In the genomic region with DNA sequence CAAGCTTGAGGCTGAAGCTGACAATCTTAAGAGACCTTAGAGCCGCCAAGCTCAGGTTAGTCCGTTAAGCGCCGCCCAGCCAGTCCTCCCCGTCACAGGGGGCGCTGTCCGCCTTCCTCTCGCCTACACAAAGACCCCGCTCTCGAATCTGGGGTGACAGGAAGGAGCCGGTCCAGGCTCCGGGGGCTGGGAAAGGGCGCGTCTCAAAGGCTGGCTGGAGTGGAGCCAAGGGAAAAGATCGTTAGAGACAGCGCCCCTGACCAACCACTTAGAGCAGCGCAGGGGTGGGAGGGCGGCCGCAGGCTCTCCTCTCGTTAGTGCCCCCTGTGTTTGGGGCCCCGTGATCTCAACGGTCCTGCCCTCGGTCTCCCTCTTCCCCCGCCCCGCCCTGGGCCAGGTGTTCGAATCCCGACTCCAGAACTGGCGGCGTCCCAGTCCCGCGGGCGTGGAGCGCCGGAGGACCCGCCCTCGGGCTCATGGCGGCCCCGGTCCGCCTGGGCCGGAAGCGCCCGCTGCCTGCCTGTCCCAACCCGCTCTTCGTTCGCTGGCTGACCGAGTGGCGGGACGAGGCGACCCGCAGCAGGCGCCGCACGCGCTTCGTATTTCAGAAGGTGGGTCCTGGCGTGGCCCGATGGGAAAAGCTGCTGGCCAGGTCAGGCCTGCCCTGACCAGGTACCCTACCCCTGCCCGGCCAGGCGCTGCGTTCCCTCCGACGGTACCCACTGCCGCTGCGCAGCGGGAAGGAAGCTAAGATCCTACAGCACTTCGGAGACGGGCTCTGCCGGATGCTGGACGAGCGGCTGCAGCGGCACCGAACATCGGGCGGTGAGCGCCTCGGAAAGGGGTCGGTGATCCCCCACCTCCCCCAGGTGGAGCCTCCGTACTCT, we compare ENCODE assay signal across 1 cellular context.
A peak's percentile ranks its signal among the peaks of the same experiment; 100 is the strongest.
TF ChIP-seq lines count a peak whose summit lies in the region.

A gene with protein sequence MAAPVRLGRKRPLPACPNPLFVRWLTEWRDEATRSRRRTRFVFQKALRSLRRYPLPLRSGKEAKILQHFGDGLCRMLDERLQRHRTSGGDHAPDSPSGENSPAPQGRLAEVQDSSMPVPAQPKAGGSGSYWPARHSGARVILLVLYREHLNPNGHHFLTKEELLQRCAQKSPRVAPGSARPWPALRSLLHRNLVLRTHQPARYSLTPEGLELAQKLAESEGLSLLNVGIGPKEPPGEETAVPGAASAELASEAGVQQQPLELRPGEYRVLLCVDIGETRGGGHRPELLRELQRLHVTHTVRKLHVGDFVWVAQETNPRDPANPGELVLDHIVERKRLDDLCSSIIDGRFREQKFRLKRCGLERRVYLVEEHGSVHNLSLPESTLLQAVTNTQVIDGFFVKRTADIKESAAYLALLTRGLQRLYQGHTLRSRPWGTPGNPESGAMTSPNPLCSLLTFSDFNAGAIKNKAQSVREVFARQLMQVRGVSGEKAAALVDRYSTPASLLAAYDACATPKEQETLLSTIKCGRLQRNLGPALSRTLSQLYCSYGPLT (plus strand): TSS at position 156 of the 887 bp plus-strand sequence. CDS start 321 bp downstream, at position 477.

TF ChIP-seq in GM12878, 131 proteins besides CTCF, POLR2A, EP300 and RAD21 (continued from another document and continues in another):
- TF ChIP-seq, protein P1, sequence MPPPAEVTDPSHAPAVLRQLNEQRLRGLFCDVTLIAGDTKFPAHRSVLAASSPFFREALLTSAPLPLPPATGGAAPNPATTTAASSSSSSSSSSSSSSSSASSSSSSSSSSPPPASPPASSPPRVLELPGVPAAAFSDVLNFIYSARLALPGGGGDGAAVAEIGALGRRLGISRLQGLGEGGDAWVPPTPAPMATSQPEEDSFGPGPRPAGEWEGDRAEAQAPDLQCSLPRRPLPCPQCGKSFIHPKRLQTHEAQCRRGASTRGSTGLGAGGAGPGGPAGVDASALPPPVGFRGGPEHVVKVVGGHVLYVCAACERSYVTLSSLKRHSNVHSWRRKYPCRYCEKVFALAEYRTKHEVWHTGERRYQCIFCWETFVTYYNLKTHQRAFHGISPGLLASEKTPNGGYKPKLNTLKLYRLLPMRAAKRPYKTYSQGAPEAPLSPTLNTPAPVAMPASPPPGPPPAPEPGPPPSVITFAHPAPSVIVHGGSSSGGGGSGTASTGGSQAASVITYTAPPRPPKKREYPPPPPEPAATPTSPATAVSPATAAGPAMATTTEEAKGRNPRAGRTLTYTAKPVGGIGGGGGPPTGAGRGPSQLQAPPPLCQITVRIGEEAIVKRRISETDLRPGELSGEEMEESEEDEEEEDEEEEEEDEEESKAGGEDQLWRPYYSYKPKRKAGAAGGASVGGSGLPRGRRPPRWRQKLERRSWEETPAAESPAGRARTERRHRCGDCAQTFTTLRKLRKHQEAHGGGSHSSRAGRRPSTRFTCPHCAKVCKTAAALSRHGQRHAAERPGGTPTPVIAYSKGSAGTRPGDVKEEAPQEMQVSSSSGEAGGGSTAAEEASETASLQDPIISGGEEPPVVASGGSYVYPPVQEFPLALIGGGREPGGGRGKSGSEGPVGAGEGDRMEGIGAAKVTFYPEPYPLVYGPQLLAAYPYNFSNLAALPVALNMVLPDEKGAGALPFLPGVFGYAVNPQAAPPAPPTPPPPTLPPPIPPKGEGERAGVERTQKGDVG (CRISPR knock-in tag; IDR thresholded peaks at IDR 0.05), result no peak
- TF ChIP-seq TBL1XR1 (IDR thresholded peaks at IDR 0.05; ENCODE audit: low read depth, low read length), result no peak
- no peak for TF ChIP-seq SPI1 (IDR thresholded peaks at IDR 0.05; ENCODE audit: borderline replicate concordance, insufficient read depth, low read depth, low read length)
- peak; percentile 19 for TF ChIP-seq KLF5 (IDR thresholded peaks at IDR 0.05; ENCODE audit: partially characterized antibody)
- TF ChIP-seq EGR1 (IDR thresholded peaks at IDR 0.05; ENCODE audit: borderline replicate concordance in 1 of 2, low read depth in 2 of 2, low read length in 2 of 2), result peak in 1 of 2 experiments; percentile 88; a peak in 2 of 3 replicates
- TF ChIP-seq, protein P2, sequence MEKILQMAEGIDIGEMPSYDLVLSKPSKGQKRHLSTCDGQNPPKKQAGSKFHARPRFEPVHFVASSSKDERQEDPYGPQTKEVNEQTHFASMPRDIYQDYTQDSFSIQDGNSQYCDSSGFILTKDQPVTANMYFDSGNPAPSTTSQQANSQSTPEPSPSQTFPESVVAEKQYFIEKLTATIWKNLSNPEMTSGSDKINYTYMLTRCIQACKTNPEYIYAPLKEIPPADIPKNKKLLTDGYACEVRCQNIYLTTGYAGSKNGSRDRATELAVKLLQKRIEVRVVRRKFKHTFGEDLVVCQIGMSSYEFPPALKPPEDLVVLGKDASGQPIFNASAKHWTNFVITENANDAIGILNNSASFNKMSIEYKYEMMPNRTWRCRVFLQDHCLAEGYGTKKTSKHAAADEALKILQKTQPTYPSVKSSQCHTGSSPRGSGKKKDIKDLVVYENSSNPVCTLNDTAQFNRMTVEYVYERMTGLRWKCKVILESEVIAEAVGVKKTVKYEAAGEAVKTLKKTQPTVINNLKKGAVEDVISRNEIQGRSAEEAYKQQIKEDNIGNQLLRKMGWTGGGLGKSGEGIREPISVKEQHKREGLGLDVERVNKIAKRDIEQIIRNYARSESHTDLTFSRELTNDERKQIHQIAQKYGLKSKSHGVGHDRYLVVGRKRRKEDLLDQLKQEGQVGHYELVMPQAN (conservative IDR thresholded peaks at IDR 0.05), result no peak; the same call in none of the 2 replicates
- TF ChIP-seq, protein P3, sequence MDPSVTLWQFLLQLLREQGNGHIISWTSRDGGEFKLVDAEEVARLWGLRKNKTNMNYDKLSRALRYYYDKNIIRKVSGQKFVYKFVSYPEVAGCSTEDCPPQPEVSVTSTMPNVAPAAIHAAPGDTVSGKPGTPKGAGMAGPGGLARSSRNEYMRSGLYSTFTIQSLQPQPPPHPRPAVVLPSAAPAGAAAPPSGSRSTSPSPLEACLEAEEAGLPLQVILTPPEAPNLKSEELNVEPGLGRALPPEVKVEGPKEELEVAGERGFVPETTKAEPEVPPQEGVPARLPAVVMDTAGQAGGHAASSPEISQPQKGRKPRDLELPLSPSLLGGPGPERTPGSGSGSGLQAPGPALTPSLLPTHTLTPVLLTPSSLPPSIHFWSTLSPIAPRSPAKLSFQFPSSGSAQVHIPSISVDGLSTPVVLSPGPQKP (IDR thresholded peaks at IDR 0.05; ENCODE audit: low read depth, low read length), result peak; percentile 67
- TF ChIP-seq, protein P4, sequence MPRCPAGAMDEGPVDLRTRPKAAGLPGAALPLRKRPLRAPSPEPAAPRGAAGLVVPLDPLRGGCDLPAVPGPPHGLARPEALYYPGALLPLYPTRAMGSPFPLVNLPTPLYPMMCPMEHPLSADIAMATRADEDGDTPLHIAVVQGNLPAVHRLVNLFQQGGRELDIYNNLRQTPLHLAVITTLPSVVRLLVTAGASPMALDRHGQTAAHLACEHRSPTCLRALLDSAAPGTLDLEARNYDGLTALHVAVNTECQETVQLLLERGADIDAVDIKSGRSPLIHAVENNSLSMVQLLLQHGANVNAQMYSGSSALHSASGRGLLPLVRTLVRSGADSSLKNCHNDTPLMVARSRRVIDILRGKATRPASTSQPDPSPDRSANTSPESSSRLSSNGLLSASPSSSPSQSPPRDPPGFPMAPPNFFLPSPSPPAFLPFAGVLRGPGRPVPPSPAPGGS (IDR thresholded peaks at IDR 0.05; ENCODE audit: borderline replicate concordance, insufficient read depth, low read depth, low read length, poor library complexity, severe bottlenecking), result peak; percentile 41
- TF ChIP-seq, protein P5, sequence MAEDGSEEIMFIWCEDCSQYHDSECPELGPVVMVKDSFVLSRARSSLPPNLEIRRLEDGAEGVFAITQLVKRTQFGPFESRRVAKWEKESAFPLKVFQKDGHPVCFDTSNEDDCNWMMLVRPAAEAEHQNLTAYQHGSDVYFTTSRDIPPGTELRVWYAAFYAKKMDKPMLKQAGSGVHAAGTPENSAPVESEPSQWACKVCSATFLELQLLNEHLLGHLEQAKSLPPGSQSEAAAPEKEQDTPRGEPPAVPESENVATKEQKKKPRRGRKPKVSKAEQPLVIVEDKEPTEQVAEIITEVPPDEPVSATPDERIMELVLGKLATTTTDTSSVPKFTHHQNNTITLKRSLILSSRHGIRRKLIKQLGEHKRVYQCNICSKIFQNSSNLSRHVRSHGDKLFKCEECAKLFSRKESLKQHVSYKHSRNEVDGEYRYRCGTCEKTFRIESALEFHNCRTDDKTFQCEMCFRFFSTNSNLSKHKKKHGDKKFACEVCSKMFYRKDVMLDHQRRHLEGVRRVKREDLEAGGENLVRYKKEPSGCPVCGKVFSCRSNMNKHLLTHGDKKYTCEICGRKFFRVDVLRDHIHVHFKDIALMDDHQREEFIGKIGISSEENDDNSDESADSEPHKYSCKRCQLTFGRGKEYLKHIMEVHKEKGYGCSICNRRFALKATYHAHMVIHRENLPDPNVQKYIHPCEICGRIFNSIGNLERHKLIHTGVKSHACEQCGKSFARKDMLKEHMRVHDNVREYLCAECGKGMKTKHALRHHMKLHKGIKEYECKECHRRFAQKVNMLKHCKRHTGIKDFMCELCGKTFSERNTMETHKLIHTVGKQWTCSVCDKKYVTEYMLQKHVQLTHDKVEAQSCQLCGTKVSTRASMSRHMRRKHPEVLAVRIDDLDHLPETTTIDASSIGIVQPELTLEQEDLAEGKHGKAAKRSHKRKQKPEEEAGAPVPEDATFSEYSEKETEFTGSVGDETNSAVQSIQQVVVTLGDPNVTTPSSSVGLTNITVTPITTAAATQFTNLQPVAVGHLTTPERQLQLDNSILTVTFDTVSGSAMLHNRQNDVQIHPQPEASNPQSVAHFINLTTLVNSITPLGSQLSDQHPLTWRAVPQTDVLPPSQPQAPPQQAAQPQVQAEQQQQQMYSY (CRISPR knock-in tag; IDR thresholded peaks at IDR 0.05), result no peak
- TF ChIP-seq, protein P6, sequence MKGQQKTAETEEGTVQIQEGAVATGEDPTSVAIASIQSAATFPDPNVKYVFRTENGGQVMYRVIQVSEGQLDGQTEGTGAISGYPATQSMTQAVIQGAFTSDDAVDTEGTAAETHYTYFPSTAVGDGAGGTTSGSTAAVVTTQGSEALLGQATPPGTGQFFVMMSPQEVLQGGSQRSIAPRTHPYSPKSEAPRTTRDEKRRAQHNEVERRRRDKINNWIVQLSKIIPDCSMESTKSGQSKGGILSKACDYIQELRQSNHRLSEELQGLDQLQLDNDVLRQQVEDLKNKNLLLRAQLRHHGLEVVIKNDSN (IDR thresholded peaks at IDR 0.05; ENCODE audit: borderline replicate concordance, extremely low read length, insufficient read depth, low read depth, low read length), result no peak
- TF ChIP-seq GATAD2B (conservative IDR thresholded peaks at IDR 0.05; ENCODE audit: low read depth), result no peak
- peak; percentile 56 for TF ChIP-seq NR2C1 (IDR thresholded peaks at IDR 0.05)
- TF ChIP-seq WRNIP1 (IDR thresholded peaks at IDR 0.05; ENCODE audit: borderline replicate concordance, low read depth, low read length), result no peak
- TF ChIP-seq, protein P7, sequence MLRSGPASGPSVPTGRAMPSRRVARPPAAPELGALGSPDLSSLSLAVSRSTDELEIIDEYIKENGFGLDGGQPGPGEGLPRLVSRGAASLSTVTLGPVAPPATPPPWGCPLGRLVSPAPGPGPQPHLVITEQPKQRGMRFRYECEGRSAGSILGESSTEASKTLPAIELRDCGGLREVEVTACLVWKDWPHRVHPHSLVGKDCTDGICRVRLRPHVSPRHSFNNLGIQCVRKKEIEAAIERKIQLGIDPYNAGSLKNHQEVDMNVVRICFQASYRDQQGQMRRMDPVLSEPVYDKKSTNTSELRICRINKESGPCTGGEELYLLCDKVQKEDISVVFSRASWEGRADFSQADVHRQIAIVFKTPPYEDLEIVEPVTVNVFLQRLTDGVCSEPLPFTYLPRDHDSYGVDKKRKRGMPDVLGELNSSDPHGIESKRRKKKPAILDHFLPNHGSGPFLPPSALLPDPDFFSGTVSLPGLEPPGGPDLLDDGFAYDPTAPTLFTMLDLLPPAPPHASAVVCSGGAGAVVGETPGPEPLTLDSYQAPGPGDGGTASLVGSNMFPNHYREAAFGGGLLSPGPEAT (IDR thresholded peaks at IDR 0.05; ENCODE audit: low read depth), result peak; percentile 79; the same call in 1 of the 2 replicates
- no peak for TF ChIP-seq NFXL1 (IDR thresholded peaks at IDR 0.05; ENCODE audit: borderline replicate concordance)
- TF ChIP-seq SMARCA5 (IDR thresholded peaks at IDR 0.05), result peak; percentile 18; the same call in 1 of the 2 replicates
- TF ChIP-seq YBX1 (IDR thresholded peaks at IDR 0.05), result no peak
- no peak; a peak in 1 of 4 replicates for TF ChIP-seq ETV6 (conservative IDR thresholded peaks at IDR 0.05 in 1 of 2, IDR thresholded peaks at IDR 0.05 in 1 of 2; ENCODE audit: borderline replicate concordance in 1 of 2, low read depth in 1 of 2)
- no peak for TF ChIP-seq ZBED1 (IDR thresholded peaks at IDR 0.05; ENCODE audit: borderline replicate concordance)
- 0 out of 2 replicates have a peak, but pooled peaks have one; percentile 13 for TF ChIP-seq TARDBP (IDR thresholded peaks at IDR 0.05; ENCODE audit: borderline replicate concordance)
- no peak for TF ChIP-seq CHD1 (IDR thresholded peaks at IDR 0.05; ENCODE audit: low read depth, low read length)
- TF ChIP-seq EED (IDR thresholded peaks at IDR 0.05; ENCODE audit: low read depth), result peak; percentile 68; the same call in 1 of the 2 replicates
- no peak for TF ChIP-seq FOXM1 (IDR thresholded peaks at IDR 0.05; ENCODE audit: low read depth, low read length)
- no peak; the same call in 2 of the 3 replicates for TF ChIP-seq POU2F2 (IDR thresholded peaks at IDR 0.05; ENCODE audit: borderline replicate concordance, low read depth, low read length)
- TF ChIP-seq, protein P8, sequence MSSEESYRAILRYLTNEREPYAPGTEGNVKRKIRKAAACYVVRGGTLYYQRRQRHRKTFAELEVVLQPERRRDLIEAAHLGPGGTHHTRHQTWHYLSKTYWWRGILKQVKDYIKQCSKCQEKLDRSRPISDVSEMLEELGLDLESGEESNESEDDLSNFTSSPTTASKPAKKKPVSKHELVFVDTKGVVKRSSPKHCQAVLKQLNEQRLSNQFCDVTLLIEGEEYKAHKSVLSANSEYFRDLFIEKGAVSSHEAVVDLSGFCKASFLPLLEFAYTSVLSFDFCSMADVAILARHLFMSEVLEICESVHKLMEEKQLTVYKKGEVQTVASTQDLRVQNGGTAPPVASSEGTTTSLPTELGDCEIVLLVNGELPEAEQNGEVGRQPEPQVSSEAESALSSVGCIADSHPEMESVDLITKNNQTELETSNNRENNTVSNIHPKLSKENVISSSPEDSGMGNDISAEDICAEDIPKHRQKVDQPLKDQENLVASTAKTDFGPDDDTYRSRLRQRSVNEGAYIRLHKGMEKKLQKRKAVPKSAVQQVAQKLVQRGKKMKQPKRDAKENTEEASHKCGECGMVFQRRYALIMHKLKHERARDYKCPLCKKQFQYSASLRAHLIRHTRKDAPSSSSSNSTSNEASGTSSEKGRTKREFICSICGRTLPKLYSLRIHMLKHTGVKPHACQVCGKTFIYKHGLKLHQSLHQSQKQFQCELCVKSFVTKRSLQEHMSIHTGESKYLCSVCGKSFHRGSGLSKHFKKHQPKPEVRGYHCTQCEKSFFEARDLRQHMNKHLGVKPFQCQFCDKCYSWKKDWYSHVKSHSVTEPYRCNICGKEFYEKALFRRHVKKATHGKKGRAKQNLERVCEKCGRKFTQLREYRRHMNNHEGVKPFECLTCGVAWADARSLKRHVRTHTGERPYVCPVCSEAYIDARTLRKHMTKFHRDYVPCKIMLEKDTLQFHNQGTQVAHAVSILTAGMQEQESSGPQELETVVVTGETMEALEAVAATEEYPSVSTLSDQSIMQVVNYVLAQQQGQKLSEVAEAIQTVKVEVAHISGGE (CRISPR knock-in tag; IDR thresholded peaks at IDR 0.05), result 0 out of 2 replicates have a peak, but pooled peaks have one; percentile 4
- 0 out of 2 replicates have a peak, but pooled peaks have one; percentile 41 for TF ChIP-seq TCF3 (IDR thresholded peaks at IDR 0.05; ENCODE audit: borderline replicate concordance, insufficient read depth, low read depth, low read length)
- no peak for TF ChIP-seq NFIC (IDR thresholded peaks at IDR 0.05; ENCODE audit: low read depth, low read length)
